ENCODE assay signal across 20 cellular contexts in genomic region chr10:78335371-78335690, GRCh38.
DNase-seq lines count a peak whose midpoint lies in the region; ATAC-seq, FAIRE-seq and TF ChIP-seq lines count a peak whose summit lies in the region.
"Had no signal": no experiment of that assay in that cellular context is flagged by ENCODE, and none has a peak within 500 bp of the region (broad histone marks: within the 10 kb centered on the region; RNA-seq: fewer than 3 reads in every experiment).

No MANE protein-coding gene starts in this region.

- peaks cover 23% of the 10 kb centered on the region for H3K4me1 Mint-ChIP-seq in astrocyte (ENCODE audit: low read depth, unreplicated experiment)
- no peaks in the 10 kb centered on the region for H3K4me1 Mint-ChIP-seq in activated T-cell treated with anti-CD3 and anti-CD28 coated beads, Interleukin-2, amount 50 U/mL, for 24 hours (ENCODE audit: low read depth)
- H3K4me1 Mint-ChIP-seq: activated CD4-positive, alpha-beta T cell treated with anti-CD3 and anti-CD28 coated beads, Interleukin-2, amount 10 ng/mL, durations not matched to agents 7 days and 5 days; activated naive CD4-positive, alpha-beta T cell treated with anti-CD3 and anti-CD28 coated beads, Interleukin-2, amount 50 U/mL, for 24 hours; immature natural killer cell had no signal

- no peaks in the 10 kb centered on the region for H3K79me1 ChIP-seq in mesenchymal stem cell (replicated peaks; ENCODE audit: low read length, poor library complexity, severe bottlenecking)

- no peak overlapping the region for H3K14ac ChIP-seq in mesenchymal stem cell (ENCODE audit: low read length in 2 of 2)

- no peak for DNase-seq in astrocyte (ENCODE audit: low read depth)
- DNase-seq in mesenchymal stem cell = no peak
- DNase-seq in spleen = no peak
- no peak for DNase-seq in activated T-cell treated with anti-CD3 and anti-CD28 coated beads, Interleukin-2, amount 50 U/mL, for 24 hours
- DNase-seq in SIG-M5 treated with dmso at 0.1 percent for 504 hours (lab: John Stamatoyannopoulos, UW; ENCODE audit: unreplicated experiment) = no peak
- DNase-seq: activated CD4-positive, alpha-beta T cell treated with anti-CD3 and anti-CD28 coated beads, Interleukin-2, amount 10 ng/mL, durations not matched to agents 7 days and 5 days; foreskin keratinocyte; immature natural killer cell; NCI-H1105 treated with DMSO at 0.1 percent for 48 hours; NCI-H2081; NCI-H345; NCI-H82; WERI-Rb-1 had no signal

- peak; percentile 47 for FAIRE-seq in astrocyte (lab: Jason Lieb, UNC)

- H3K23ac ChIP-seq in mesenchymal stem cell (ENCODE audit: low read length in 2 of 2) = no peak overlapping the region

- no peak overlapping the region for H3K4me3 Mint-ChIP-seq in astrocyte (ENCODE audit: unreplicated experiment)
- H3K4me3 Mint-ChIP-seq in activated T-cell treated with anti-CD3 and anti-CD28 coated beads, Interleukin-2, amount 50 U/mL, for 24 hours = no peak overlapping the region
- H3K4me3 Mint-ChIP-seq: activated CD4-positive, alpha-beta T cell treated with anti-CD3 and anti-CD28 coated beads, Interleukin-2, amount 10 ng/mL, durations not matched to agents 7 days and 5 days; activated naive CD4-positive, alpha-beta T cell treated with anti-CD3 and anti-CD28 coated beads, Interleukin-2, amount 50 U/mL, for 24 hours; immature natural killer cell; mesothelial cell of epicardium; naive thymus-derived CD8-positive, alpha-beta T cell had no signal

- WGBS in mesenchymal stem cell = no CpG with 5 or more reads among the region's 1 CpG
- 60 to 78% (median 65%) methylated on average over 1 of the region's 1 CpG for WGBS in spleen, 5 donors

- no peaks in the 10 kb centered on the region for H3K9me3 ChIP-seq in astrocyte (ENCODE audit: insufficient read depth, low read depth, low read length)
- H3K9me3 ChIP-seq in mesenchymal stem cell (ENCODE audit: control insufficient read depth, low read length) = no peaks in the 10 kb centered on the region
- no peaks in the 10 kb centered on the region for H3K9me3 ChIP-seq in spleen

- H3K36me3 ChIP-seq in astrocyte (ENCODE audit: insufficient read depth, low read length) (no peaks in the 10 kb centered on the region), mesenchymal stem cell (ENCODE audit: control insufficient read depth in 1 of 2, insufficient read depth in 2 of 2, low read depth in 1 of 2, low read length in 2 of 2) (no peaks in the 10 kb centered on the region), spleen (no peaks in the 10 kb centered on the region)
- H3K36me3 ChIP-seq: WERI-Rb-1 had no signal

- H4K8ac ChIP-seq in mesenchymal stem cell (ENCODE audit: low read length) = no peak overlapping the region

- no peak overlapping the region for H2BK12ac ChIP-seq in mesenchymal stem cell (ENCODE audit: low read length in 2 of 2)

- no peak overlapping the region for H4K91ac ChIP-seq in mesenchymal stem cell (ENCODE audit: low read length)

- H3K27me3 ChIP-seq in astrocyte (ENCODE audit: insufficient read depth, low read length) = no peaks in the 10 kb centered on the region
- H3K27me3 ChIP-seq in mesenchymal stem cell (ENCODE audit: control insufficient read depth in 1 of 2, insufficient read depth in 1 of 2, low read length in 2 of 2) = no peaks in the 10 kb centered on the region
- H3K27me3 ChIP-seq in spleen (replicated peaks in 1 of 7) = no peaks in the 10 kb centered on the region
- H3K27me3 ChIP-seq: dorsolateral prefrontal cortex, foreskin keratinocyte had no signal

- H2AFZ ChIP-seq in astrocyte (ENCODE audit: low read depth, low read length) = no peak overlapping the region
- H2AFZ ChIP-seq in mesenchymal stem cell (ENCODE audit: low read depth, low read length) = no peak overlapping the region

- no peak for ATAC-seq in HG03342 (IDR thresholded peaks at IDR 0.05; ENCODE audit: unreplicated experiment)
- ATAC-seq: foreskin keratinocyte; naive thymus-derived CD8-positive, alpha-beta T cell had no signal

- H3K9ac ChIP-seq in astrocyte (ENCODE audit: low read length) (no peak overlapping the region), mesenchymal stem cell (ENCODE audit: low read length) (peak overlapping the region; percentile 45)

- H3K27me3 Mint-ChIP-seq in astrocyte (ENCODE audit: low read depth, unreplicated experiment) = peaks cover 38% of the 10 kb centered on the region
- H3K27me3 Mint-ChIP-seq in activated T-cell treated with anti-CD3 and anti-CD28 coated beads, Interleukin-2, amount 50 U/mL, for 24 hours = peaks cover 8% of the 10 kb centered on the region
- H3K27me3 Mint-ChIP-seq: activated naive CD4-positive, alpha-beta T cell treated with anti-CD3 and anti-CD28 coated beads, Interleukin-2, amount 50 U/mL, for 24 hours had no signal

- H3K4me2 ChIP-seq in astrocyte (ENCODE audit: low read length) = peak overlapping the region; percentile 57
- H3K4me2 ChIP-seq in mesenchymal stem cell (ENCODE audit: low read length, poor library complexity, severe bottlenecking) = no peak overlapping the region

- H3K4ac ChIP-seq in mesenchymal stem cell (ENCODE audit: low read depth in 1 of 2, low read length in 2 of 2) = no peak overlapping the region

- no peak for TF ChIP-seq POLR2A in spleen (IDR thresholded peaks at IDR 0.05)

- H3K4me3 ChIP-seq in astrocyte (ENCODE audit: insufficient read depth, low read depth, low read length) = no peak overlapping the region
- no peak overlapping the region for H3K4me3 ChIP-seq in mesenchymal stem cell (ENCODE audit: insufficient read depth in 1 of 2, low read depth in 1 of 2, low read length in 2 of 2)
- H3K4me3 ChIP-seq in spleen = no peak overlapping the region
- H3K4me3 ChIP-seq: dorsolateral prefrontal cortex had no signal

- no peak overlapping the region for H3K27ac Mint-ChIP-seq in astrocyte (ENCODE audit: unreplicated experiment)
- no peak overlapping the region for H3K27ac Mint-ChIP-seq in activated T-cell treated with anti-CD3 and anti-CD28 coated beads, Interleukin-2, amount 50 U/mL, for 24 hours
- H3K27ac Mint-ChIP-seq: activated CD4-positive, alpha-beta T cell treated with anti-CD3 and anti-CD28 coated beads, Interleukin-2, amount 10 ng/mL, durations not matched to agents 7 days and 5 days; activated naive CD4-positive, alpha-beta T cell treated with anti-CD3 and anti-CD28 coated beads, Interleukin-2, amount 50 U/mL, for 24 hours; immature natural killer cell; mesothelial cell of epicardium; naive thymus-derived CD8-positive, alpha-beta T cell had no signal

- no peak overlapping the region for H2AK5ac ChIP-seq in mesenchymal stem cell (ENCODE audit: low read length, severe bottlenecking)

- intact Hi-C loops in spleen (cut with DNase I; ENCODE audit: low total_unique reads) = no loop called here

- H3K4me1 ChIP-seq in astrocyte (ENCODE audit: insufficient read depth, low read length) (peaks cover 28% of the 10 kb centered on the region), mesenchymal stem cell (ENCODE audit: control insufficient read depth, insufficient read depth, low read depth, low read length) (peaks cover 34% of the 10 kb centered on the region), spleen (peaks cover 0 to 18% (median 13%) of the 10 kb centered on the region in 6 donors)
- H3K4me1 ChIP-seq: foreskin keratinocyte had no signal

- TF ChIP-seq CTCF in C4-2B (conservative IDR thresholded peaks at IDR 0.05) = no peak
- no peak for TF ChIP-seq CTCF in astrocyte (IDR thresholded peaks at IDR 0.05; ENCODE audit: insufficient read depth, low read depth, low read length)
- TF ChIP-seq CTCF in spleen (IDR thresholded peaks at IDR 0.05 in 8 of 11, conservative IDR thresholded peaks at IDR 0.05 in 3 of 11) = no peak

- no peak overlapping the region for H2BK5ac ChIP-seq in mesenchymal stem cell (ENCODE audit: low read depth, low read length, poor library complexity, severe bottlenecking)

- peaks cover 4% of the 10 kb centered on the region for H3K36me3 Mint-ChIP-seq in astrocyte (ENCODE audit: low read depth, unreplicated experiment)
- no peaks in the 10 kb centered on the region for H3K36me3 Mint-ChIP-seq in activated T-cell treated with anti-CD3 and anti-CD28 coated beads, Interleukin-2, amount 50 U/mL, for 24 hours (ENCODE audit: low read depth)
- H3K36me3 Mint-ChIP-seq: activated naive CD4-positive, alpha-beta T cell treated with anti-CD3 and anti-CD28 coated beads, Interleukin-2, amount 50 U/mL, for 24 hours; mesothelial cell of epicardium; naive thymus-derived CD8-positive, alpha-beta T cell had no signal

- no peaks in the 10 kb centered on the region for H3K79me2 ChIP-seq in astrocyte (ENCODE audit: insufficient read depth, low read length)

- H3K27ac ChIP-seq in C4-2B (peak overlapping the region; percentile 41), astrocyte (ENCODE audit: low read depth, low read length) (no peak overlapping the region), mesenchymal stem cell (ENCODE audit: low read length, poor library complexity, severe bottlenecking) (peak overlapping the region; percentile 92), spleen (peak overlapping the region in 5 of 8 donors; percentile 3 to 62 (median 31))
- H3K27ac ChIP-seq: foreskin keratinocyte, RWPE1, WERI-Rb-1 had no signal

- H4K20me1 ChIP-seq in astrocyte (ENCODE audit: insufficient read depth, low read length) = no peaks in the 10 kb centered on the region

- H2BK120ac ChIP-seq in mesenchymal stem cell (ENCODE audit: low read depth, low read length) = no peak overlapping the region

- no peak overlapping the region for H3K18ac ChIP-seq in mesenchymal stem cell (ENCODE audit: low read depth in 1 of 2, low read length in 2 of 2)

- H2BK15ac ChIP-seq in mesenchymal stem cell (ENCODE audit: low read depth, poor library complexity, severe bottlenecking) = no peak overlapping the region

- peaks cover 10% of the 10 kb centered on the region for H3K9me3 Mint-ChIP-seq in astrocyte (ENCODE audit: unreplicated experiment)
- H3K9me3 Mint-ChIP-seq in activated T-cell treated with anti-CD3 and anti-CD28 coated beads, Interleukin-2, amount 50 U/mL, for 24 hours = no peaks in the 10 kb centered on the region
- H3K9me3 Mint-ChIP-seq: activated CD4-positive, alpha-beta T cell treated with anti-CD3 and anti-CD28 coated beads, Interleukin-2, amount 10 ng/mL, durations not matched to agents 7 days and 5 days; activated naive CD4-positive, alpha-beta T cell treated with anti-CD3 and anti-CD28 coated beads, Interleukin-2, amount 50 U/mL, for 24 hours; mesothelial cell of epicardium had no signal
